1 cellular context compared by ENCODE assay signal in the genomic region with DNA sequence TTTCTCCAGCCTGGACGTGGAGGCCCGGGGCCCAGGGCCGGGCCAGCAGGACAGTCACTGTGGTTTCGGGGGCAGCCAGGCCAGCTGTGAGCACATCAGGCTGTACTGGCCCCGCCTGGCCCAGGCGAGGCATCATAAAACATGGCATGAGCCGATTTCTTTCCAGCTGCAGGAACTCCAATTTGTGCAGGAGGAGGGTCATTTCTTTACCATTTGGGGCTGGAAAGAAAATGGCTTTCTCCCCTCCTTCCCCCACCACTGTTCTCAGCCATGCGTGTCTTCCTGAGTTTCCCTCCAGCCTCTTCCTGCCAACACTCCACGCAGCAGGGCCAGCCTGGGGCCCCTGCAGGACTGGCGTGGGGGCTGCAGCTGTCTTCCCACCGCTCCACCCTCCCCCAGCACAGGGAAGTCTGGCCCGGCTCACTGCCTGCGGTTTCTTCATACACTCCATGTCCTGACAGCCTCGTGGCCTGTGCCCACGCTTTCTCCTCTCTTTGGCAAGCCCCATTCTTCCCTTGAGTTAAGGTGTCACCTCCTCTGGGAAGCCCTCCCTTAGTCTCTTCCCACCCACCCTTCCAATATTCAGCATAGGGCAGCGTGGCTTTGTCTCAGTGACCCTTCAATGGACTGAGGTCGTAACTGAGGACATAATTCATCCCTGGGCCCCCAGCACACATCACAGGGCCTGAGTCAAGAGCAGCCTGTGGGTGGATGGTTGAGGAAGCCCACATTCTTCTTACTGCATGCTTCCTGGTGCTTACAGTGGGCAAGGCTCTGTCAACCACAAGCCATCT.
TF ChIP-seq lines count a peak whose summit lies in the region.

No MANE protein-coding gene starts in this region.

TF ChIP-seq in WTC11, 78 proteins besides CTCF, POLR2A, EP300 and RAD21 (continued from another document):
- TF ChIP-seq, protein P1, sequence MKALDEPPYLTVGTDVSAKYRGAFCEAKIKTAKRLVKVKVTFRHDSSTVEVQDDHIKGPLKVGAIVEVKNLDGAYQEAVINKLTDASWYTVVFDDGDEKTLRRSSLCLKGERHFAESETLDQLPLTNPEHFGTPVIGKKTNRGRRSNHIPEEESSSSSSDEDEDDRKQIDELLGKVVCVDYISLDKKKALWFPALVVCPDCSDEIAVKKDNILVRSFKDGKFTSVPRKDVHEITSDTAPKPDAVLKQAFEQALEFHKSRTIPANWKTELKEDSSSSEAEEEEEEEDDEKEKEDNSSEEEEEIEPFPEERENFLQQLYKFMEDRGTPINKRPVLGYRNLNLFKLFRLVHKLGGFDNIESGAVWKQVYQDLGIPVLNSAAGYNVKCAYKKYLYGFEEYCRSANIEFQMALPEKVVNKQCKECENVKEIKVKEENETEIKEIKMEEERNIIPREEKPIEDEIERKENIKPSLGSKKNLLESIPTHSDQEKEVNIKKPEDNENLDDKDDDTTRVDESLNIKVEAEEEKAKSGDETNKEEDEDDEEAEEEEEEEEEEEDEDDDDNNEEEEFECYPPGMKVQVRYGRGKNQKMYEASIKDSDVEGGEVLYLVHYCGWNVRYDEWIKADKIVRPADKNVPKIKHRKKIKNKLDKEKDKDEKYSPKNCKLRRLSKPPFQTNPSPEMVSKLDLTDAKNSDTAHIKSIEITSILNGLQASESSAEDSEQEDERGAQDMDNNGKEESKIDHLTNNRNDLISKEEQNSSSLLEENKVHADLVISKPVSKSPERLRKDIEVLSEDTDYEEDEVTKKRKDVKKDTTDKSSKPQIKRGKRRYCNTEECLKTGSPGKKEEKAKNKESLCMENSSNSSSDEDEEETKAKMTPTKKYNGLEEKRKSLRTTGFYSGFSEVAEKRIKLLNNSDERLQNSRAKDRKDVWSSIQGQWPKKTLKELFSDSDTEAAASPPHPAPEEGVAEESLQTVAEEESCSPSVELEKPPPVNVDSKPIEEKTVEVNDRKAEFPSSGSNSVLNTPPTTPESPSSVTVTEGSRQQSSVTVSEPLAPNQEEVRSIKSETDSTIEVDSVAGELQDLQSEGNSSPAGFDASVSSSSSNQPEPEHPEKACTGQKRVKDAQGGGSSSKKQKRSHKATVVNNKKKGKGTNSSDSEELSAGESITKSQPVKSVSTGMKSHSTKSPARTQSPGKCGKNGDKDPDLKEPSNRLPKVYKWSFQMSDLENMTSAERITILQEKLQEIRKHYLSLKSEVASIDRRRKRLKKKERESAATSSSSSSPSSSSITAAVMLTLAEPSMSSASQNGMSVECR (CRISPR knock-in tag; IDR thresholded peaks at IDR 0.05; ENCODE audit: borderline replicate concordance), result no peak
- TF ChIP-seq HMGA2 (CRISPR knock-in tag; IDR thresholded peaks at IDR 0.05), result no peak
- TF ChIP-seq ELF4 (CRISPR knock-in tag; IDR thresholded peaks at IDR 0.05; ENCODE audit: low read depth), result no peak
- TF ChIP-seq, protein P2, sequence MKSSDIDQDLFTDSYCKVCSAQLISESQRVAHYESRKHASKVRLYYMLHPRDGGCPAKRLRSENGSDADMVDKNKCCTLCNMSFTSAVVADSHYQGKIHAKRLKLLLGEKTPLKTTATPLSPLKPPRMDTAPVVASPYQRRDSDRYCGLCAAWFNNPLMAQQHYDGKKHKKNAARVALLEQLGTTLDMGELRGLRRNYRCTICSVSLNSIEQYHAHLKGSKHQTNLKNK (CRISPR knock-in tag; IDR thresholded peaks at IDR 0.05), result no peak
- no peak for TF ChIP-seq NFATC4 (CRISPR knock-in tag; IDR thresholded peaks at IDR 0.05)
